22 cellular contexts compared by ENCODE assay signal in genomic region chr4:175103403-175103802, GRCh38.
A peak's percentile ranks its signal among the peaks of the same experiment; 100 is the strongest.
DNase-seq lines count a peak whose midpoint lies in the region; ATAC-seq, FAIRE-seq and TF ChIP-seq lines count a peak whose summit lies in the region.
"Had no signal": no experiment of that assay in that cellular context is flagged by ENCODE, and none has a peak within 500 bp of the region (broad histone marks: within the 10 kb centered on the region; RNA-seq: fewer than 3 reads in every experiment).

No MANE protein-coding gene starts in this region.

- POLR2A ChIA-PET in HepG2 (lab: Yijun Ruan, JAX) = no interaction called here
- POLR2A ChIA-PET in OCI-LY7 (lab: Charles Lee) = interaction anchor here (0.6 kb wide), 1 partner anchor 29 kb away, joined by 3 read pairs; no protein-coding TSS in a partner anchor
- POLR2A ChIA-PET in K562 (lab: Yijun Ruan, JAX) = no interaction called here

- H3K4me1 ChIP-seq in HepG2 (ENCODE audit: insufficient read depth, low read length) (no peaks in the 10 kb centered on the region), right lobe of liver (no peaks in the 10 kb centered on the region), OCI-LY7 (ENCODE audit: insufficient read depth, low read length, poor library complexity, severe bottlenecking) (no peaks in the 10 kb centered on the region), K562 (replicated peaks in 1 of 2; ENCODE audit: control insufficient read depth in 2 of 2, insufficient read depth in 2 of 2, low read length in 2 of 2) (no peaks in the 10 kb centered on the region), adrenal gland (replicated peaks in 1 of 2) (no peaks in the 10 kb centered on the region), stomach (no peaks in the 10 kb centered on the region)
- H3K4me1 ChIP-seq: BLaER1 treated with 17β-estradiol and CSF1 and Interleukin-3, amounts not matched to agents 10 nM and 100 nM; Caco-2 had no signal

- WGBS in HepG2 (ENCODE audit: low lambda C conversion rate) = 0% methylated on average over 2 of the region's 2 CpGs
- WGBS in right lobe of liver (ENCODE audit: insufficient coverage, low coverage, low lambda C conversion rate, missing lambda C conversion rate) = 37% methylated on average over 2 of the region's 2 CpGs
- no CpG with 5 or more reads among the region's 2 CpGs for whole genome bisulfite sequencing in K562 (ENCODE audit: insufficient coverage, low coverage, missing lambda C conversion rate)
- 70 to 78% (median 74%) methylated on average over 2 of the region's 2 CpGs for WGBS in adrenal gland, 4 donors
- 61 to 81% (median 80%) methylated on average over 2 of the region's 2 CpGs for WGBS in stomach, 5 donors

- in situ Hi-C loops in HepG2 (cut with HindIII; ENCODE audit: extremely low pct_ligation_motif_present, low pct_unique_long_range_greater_than_20kb) = no loop called here
- in situ Hi-C loops in K562 (cut with MboI) = no loop called here

- no peak for ATAC-seq in HepG2
- no peak for ATAC-seq in right lobe of liver
- ATAC-seq in K562 = no peak
- ATAC-seq: CD8-positive, alpha-beta T cell had no signal

- H3K27me3 ChIP-seq in HepG2 (ENCODE audit: control insufficient read depth in 1 of 2, insufficient read depth in 2 of 2, low read length in 2 of 2) (no peaks in the 10 kb centered on the region), right lobe of liver (no peaks in the 10 kb centered on the region), K562 (ENCODE audit: control insufficient read depth in 2 of 2, insufficient read depth in 2 of 2, low read length in 2 of 2) (no peaks in the 10 kb centered on the region), adrenal gland (no peaks in the 10 kb centered on the region), stomach (no peaks in the 10 kb centered on the region)
- H3K27me3 ChIP-seq: BLaER1 treated with 17β-estradiol and CSF1 and Interleukin-3, amounts not matched to agents 10 nM and 100 nM had no signal

- no peaks in the 10 kb centered on the region for H4K20me1 ChIP-seq in HepG2 (ENCODE audit: insufficient read depth, low read length)
- H4K20me1 ChIP-seq in OCI-LY7 (ENCODE audit: insufficient read depth, low read length) = no peaks in the 10 kb centered on the region
- H4K20me1 ChIP-seq in K562 (replicated peaks; ENCODE audit: control insufficient read depth, insufficient read depth, low read length) = no peaks in the 10 kb centered on the region
- H4K20me1 ChIP-seq: BLaER1 treated with 17β-estradiol and CSF1 and Interleukin-3, amounts not matched to agents 10 nM and 100 nM had no signal

- H3K9ac ChIP-seq in HepG2 (ENCODE audit: insufficient read depth, low read depth, low read length) (no peak overlapping the region), K562 (ENCODE audit: insufficient read depth in 1 of 2, low read depth in 2 of 2, low read length in 2 of 2) (no peak overlapping the region)
- H3K9ac ChIP-seq: BLaER1 treated with 17β-estradiol and CSF1 and Interleukin-3, amounts not matched to agents 10 nM and 100 nM had no signal

- H3K79me2 ChIP-seq in HepG2 (ENCODE audit: insufficient read depth, low read length) (no peaks in the 10 kb centered on the region), OCI-LY7 (ENCODE audit: insufficient read depth, low read depth, low read length) (no peaks in the 10 kb centered on the region), K562 (ENCODE audit: control insufficient read depth, insufficient read depth, low read length) (no peaks in the 10 kb centered on the region)

- no peak overlapping the region for H3K27ac ChIP-seq in HepG2 (ENCODE audit: extremely low read length, insufficient read depth, low read length)
- no peak overlapping the region for H3K27ac ChIP-seq in right lobe of liver
- H3K27ac ChIP-seq in OCI-LY7 (ENCODE audit: low read depth, low read length, poor library complexity, severe bottlenecking) = no peak overlapping the region
- H3K27ac ChIP-seq in K562 (ENCODE audit: extremely low read depth, low read depth, low read length) = no peak overlapping the region
- no peak overlapping the region for H3K27ac ChIP-seq in adrenal gland
- no peak overlapping the region for H3K27ac ChIP-seq in stomach
- H3K27ac ChIP-seq: BLaER1 treated with 17β-estradiol and CSF1 and Interleukin-3, amounts not matched to agents 10 nM and 100 nM; C4-2B had no signal

- intact Hi-C loops in HepG2 (cut with micrococcal nuclease; ENCODE audit: unreplicated experiment) = no loop called here
- intact Hi-C loops in right lobe of liver (cut with DNase I) = no loop called here
- intact Hi-C loops in OCI-LY7 (cut with micrococcal nuclease; ENCODE audit: unreplicated experiment) = no loop called here
- intact Hi-C loops in K562 (cut with micrococcal nuclease) = no loop called here
- intact Hi-C loops in cardiac septum (cut with DNase I) = no loop called here
- intact Hi-C loops in adrenal gland (cut with DNase I) = no loop called here
- intact Hi-C loops in stomach (cut with DNase I; ENCODE audit: low total_unique reads) = no loop called here

- H3K4me3 ChIP-seq in HepG2 (replicated peaks in 1 of 3; ENCODE audit: insufficient read depth in 1 of 3, low read depth in 2 of 3, low read length in 3 of 3) (no peak overlapping the region), right lobe of liver (no peak overlapping the region), OCI-LY7 (ENCODE audit: low read depth, low read length, poor library complexity, severe bottlenecking) (no peak overlapping the region), K562 (no peak overlapping the region), adrenal gland (no peak overlapping the region), stomach (no peak overlapping the region)
- H3K4me3 ChIP-seq: BLaER1 treated with 17β-estradiol and CSF1 and Interleukin-3, amounts not matched to agents 10 nM and 100 nM had no signal

- CTCF ChIA-PET in HepG2 (lab: Yijun Ruan, JAX; ENCODE audit: low intra/inter-chr PET ratio, low total read pairs) (no interaction called here), OCI-LY7 (lab: Charles Lee; ENCODE audit: unreplicated experiment) (no interaction called here), K562 (lab: Yijun Ruan, JAX; ENCODE audit: low intra/inter-chr PET ratio) (no interaction called here)

- TF ChIP-seq CTCF in HepG2 (CRISPR knock-in tag; IDR thresholded peaks at IDR 0.05) (no peak), right lobe of liver (IDR thresholded peaks at IDR 0.05) (no peak), OCI-LY7 (conservative IDR thresholded peaks at IDR 0.05; ENCODE audit: low read length) (no peak), K562 (IDR thresholded peaks at IDR 0.05 in 2 of 3, conservative IDR thresholded peaks at IDR 0.05 in 1 of 3; ENCODE audit: insufficient read depth in 2 of 3, low read depth in 1 of 3, low read length in 3 of 3) (no peak), adrenal gland (IDR thresholded peaks at IDR 0.05) (no peak), stomach (IDR thresholded peaks at IDR 0.05) (no peak)

- no peaks in the 10 kb centered on the region for H3K9me2 ChIP-seq in OCI-LY7 (ENCODE audit: insufficient read depth, low read length)

- H3K9me3 ChIP-seq in HepG2 (ENCODE audit: low read length) = peaks cover 72% of the 10 kb centered on the region
- H3K9me3 ChIP-seq in right lobe of liver = no peaks in the 10 kb centered on the region
- peaks cover 25% of the 10 kb centered on the region; the same call in 1 of the 2 replicates for H3K9me3 ChIP-seq in OCI-LY7 (ENCODE audit: low read length)
- H3K9me3 ChIP-seq in K562 (replicated peaks; ENCODE audit: control insufficient read depth, insufficient read depth, low read depth, low read length) = no peaks in the 10 kb centered on the region
- no peaks in the 10 kb centered on the region for H3K9me3 ChIP-seq in adrenal gland (replicated peaks in 1 of 3)
- peaks cover 0 to 1% (median 0%) of the 10 kb centered on the region in 4 donors for H3K9me3 ChIP-seq in stomach
- H3K9me3 ChIP-seq: Caco-2 had no signal

- TF ChIP-seq EP300 in HepG2 (IDR thresholded peaks at IDR 0.05; ENCODE audit: low read depth in 2 of 2, low read length in 2 of 2) = no peak
- TF ChIP-seq EP300 in HepG2 (CRISPR knock-in tag; IDR thresholded peaks at IDR 0.05; ENCODE audit: borderline replicate concordance) = no peak
- TF ChIP-seq EP300 in K562 (IDR thresholded peaks at IDR 0.05; ENCODE audit: low read length) = no peak
- TF ChIP-seq EP300 in stomach (IDR thresholded peaks at IDR 0.05) = no peak

- no peaks in the 10 kb centered on the region for H3K9me1 ChIP-seq in K562 (ENCODE audit: control insufficient read depth, insufficient read depth, low read length)

- no peaks in the 10 kb centered on the region for H3K36me3 ChIP-seq in HepG2 (replicated peaks in 1 of 2; ENCODE audit: control insufficient read depth in 1 of 2, insufficient read depth in 2 of 2, low read length in 2 of 2)
- H3K36me3 ChIP-seq in right lobe of liver = no peaks in the 10 kb centered on the region
- peaks cover 6% of the 10 kb centered on the region; the same call in 1 of the 2 replicates for H3K36me3 ChIP-seq in OCI-LY7 (ENCODE audit: insufficient read depth, low read length)
- H3K36me3 ChIP-seq in K562 (ENCODE audit: control insufficient read depth, insufficient read depth, low read length) = no peaks in the 10 kb centered on the region
- H3K36me3 ChIP-seq in adrenal gland (replicated peaks in 1 of 2) = no peaks in the 10 kb centered on the region
- H3K36me3 ChIP-seq in stomach = no peaks in the 10 kb centered on the region
- H3K36me3 ChIP-seq: BLaER1 treated with 17β-estradiol and CSF1 and Interleukin-3, amounts not matched to agents 10 nM and 100 nM had no signal

- no peak overlapping the region for H3K4me2 ChIP-seq in HepG2 (ENCODE audit: low read depth, low read length)
- H3K4me2 ChIP-seq in OCI-LY7 (ENCODE audit: low read length) = no peak overlapping the region
- H3K4me2 ChIP-seq in K562 (ENCODE audit: insufficient read depth, low read length) = no peak overlapping the region
- H3K4me2 ChIP-seq: BLaER1 treated with 17β-estradiol and CSF1 and Interleukin-3, amounts not matched to agents 10 nM and 100 nM had no signal

- DNase-seq in HepG2 (ENCODE audit: low spot score) = no peak
- no peak for DNase-seq in right lobe of liver
- DNase-seq in OCI-LY7 (ENCODE audit: low spot score) = no peak
- DNase-seq in K562 (ENCODE audit: extremely low read depth in 1 of 4, low spot score in 3 of 4) = no peak
- no peak for DNase-seq in cardiac septum (ENCODE audit: low spot score)
- no peak for DNase-seq in adrenal gland
- DNase-seq in stomach = no peak
- DNase-seq: 8988T; AML-193; Caco-2; Calu3; CD4-positive, alpha-beta T cell; CD8-positive, alpha-beta T cell; DMS79 treated with DMSO at 0.1 percent for 48 hours; GF-D8 had no signal

- BruUV-seq in HepG2 (replicated peaks; lab: Mats Ljungman, UMichigan) (no TSS peak), OCI-LY7 (replicated peaks; lab: Mats Ljungman, UMichigan) (no TSS peak), K562 (replicated peaks; lab: Mats Ljungman, UMichigan) (no TSS peak)

- FAIRE-seq in HepG2 (lab: Jason Lieb, UNC) = no peak
- FAIRE-seq in K562 (lab: Jason Lieb, UNC) = no peak
- FAIRE-seq: A204.1, D721Med, G401.6, GM12891, GM19239 had no signal

- no peak for TF ChIP-seq RAD21 in HepG2 (CRISPR knock-in tag; IDR thresholded peaks at IDR 0.05)
- no peak for TF ChIP-seq RAD21 in K562 (CRISPR knock-in tag; conservative IDR thresholded peaks at IDR 0.05 in 1 of 2, IDR thresholded peaks at IDR 0.05 in 1 of 2)

- H2AFZ ChIP-seq in HepG2 (ENCODE audit: low read length) = no peak overlapping the region
- peak overlapping the region; percentile 27; the same call in 1 of the 2 replicates for H2AFZ ChIP-seq in OCI-LY7 (ENCODE audit: low read length)
- H2AFZ ChIP-seq in K562 (ENCODE audit: low read depth, low read length) = no peak overlapping the region

- TF ChIP-seq POLR2A in HepG2 (IDR thresholded peaks at IDR 0.05; ENCODE audit: insufficient read depth in 1 of 2, low read depth in 2 of 2, low read length in 2 of 2) (no peak), right lobe of liver (IDR thresholded peaks at IDR 0.05) (no peak), K562 (conservative IDR thresholded peaks at IDR 0.05) (no peak), adrenal gland (IDR thresholded peaks at IDR 0.05) (no peak), stomach (IDR thresholded peaks at IDR 0.05) (no peak)

Comparison
In these comparisons a context has a peak if more than half of its experiments do, and no peak if none do; other contexts are left out.
1. Of the 241 proteins assayed by ChIP-seq in both HepG2 and K562: peak only in HepG2: none; only in K562: none; in both: HNRNPK and PCBP2; in neither: 239.